ENCODE assay signal across 1 cellular context in the genomic region with DNA sequence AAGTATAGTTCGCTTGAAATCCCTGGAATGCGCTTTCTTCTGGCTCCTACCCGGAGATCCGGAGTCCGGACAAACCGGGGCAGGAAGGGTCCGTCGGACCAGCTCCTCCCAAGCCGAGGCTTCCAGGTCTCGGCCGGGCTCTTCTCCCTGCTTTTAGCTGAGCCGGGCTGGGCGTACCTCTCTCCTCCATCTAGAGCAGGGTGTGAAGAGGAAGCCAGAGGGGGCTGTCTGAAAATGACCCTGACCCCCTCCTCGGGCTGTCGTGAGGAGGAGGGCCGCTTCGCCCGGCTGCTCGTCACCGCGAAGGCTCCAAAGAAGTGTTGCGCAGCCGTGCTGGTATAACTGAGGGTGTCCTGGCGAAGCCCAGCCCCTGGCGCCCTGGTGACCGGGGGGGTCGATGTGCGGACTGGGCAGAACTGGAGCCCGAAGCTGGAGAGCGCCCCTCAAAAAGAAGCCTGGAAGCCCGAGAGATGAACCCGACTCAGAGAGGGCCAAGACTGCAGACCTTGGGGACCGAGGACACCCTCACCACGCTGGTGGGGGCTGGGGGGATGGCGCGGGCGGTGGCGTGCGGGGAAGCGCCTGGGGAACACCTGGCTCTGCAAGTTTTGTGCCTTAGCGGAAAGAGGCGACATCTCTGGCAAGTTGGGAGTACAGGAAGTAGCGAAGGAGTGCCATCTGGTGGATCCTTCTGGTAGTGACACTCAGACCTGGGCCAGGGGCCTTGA.
A peak's percentile ranks its signal among the peaks of the same experiment; 100 is the strongest.
TF ChIP-seq lines count a peak whose summit lies in the region.

No MANE protein-coding gene starts in this region.

TF ChIP-seq in Ishikawa, 13 proteins besides CTCF, POLR2A, EP300 and RAD21 (continued from another document):
- TF ChIP-seq, protein P1, sequence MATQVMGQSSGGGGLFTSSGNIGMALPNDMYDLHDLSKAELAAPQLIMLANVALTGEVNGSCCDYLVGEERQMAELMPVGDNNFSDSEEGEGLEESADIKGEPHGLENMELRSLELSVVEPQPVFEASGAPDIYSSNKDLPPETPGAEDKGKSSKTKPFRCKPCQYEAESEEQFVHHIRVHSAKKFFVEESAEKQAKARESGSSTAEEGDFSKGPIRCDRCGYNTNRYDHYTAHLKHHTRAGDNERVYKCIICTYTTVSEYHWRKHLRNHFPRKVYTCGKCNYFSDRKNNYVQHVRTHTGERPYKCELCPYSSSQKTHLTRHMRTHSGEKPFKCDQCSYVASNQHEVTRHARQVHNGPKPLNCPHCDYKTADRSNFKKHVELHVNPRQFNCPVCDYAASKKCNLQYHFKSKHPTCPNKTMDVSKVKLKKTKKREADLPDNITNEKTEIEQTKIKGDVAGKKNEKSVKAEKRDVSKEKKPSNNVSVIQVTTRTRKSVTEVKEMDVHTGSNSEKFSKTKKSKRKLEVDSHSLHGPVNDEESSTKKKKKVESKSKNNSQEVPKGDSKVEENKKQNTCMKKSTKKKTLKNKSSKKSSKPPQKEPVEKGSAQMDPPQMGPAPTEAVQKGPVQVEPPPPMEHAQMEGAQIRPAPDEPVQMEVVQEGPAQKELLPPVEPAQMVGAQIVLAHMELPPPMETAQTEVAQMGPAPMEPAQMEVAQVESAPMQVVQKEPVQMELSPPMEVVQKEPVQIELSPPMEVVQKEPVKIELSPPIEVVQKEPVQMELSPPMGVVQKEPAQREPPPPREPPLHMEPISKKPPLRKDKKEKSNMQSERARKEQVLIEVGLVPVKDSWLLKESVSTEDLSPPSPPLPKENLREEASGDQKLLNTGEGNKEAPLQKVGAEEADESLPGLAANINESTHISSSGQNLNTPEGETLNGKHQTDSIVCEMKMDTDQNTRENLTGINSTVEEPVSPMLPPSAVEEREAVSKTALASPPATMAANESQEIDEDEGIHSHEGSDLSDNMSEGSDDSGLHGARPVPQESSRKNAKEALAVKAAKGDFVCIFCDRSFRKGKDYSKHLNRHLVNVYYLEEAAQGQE (IDR thresholded peaks at IDR 0.05; ENCODE audit: low read depth) = no peak
- TF ChIP-seq TAF1 (IDR thresholded peaks at IDR 0.05; ENCODE audit: low read depth) (peak; percentile 60; the same call in 1 of the 2 replicates), TEAD4 (IDR thresholded peaks at IDR 0.05) (peak; percentile 62), ZBTB7A (IDR thresholded peaks at IDR 0.05; ENCODE audit: low read depth) (peak; percentile 96), CEBPB (IDR thresholded peaks at IDR 0.05) (no peak), FOXM1 (IDR thresholded peaks at IDR 0.05; ENCODE audit: borderline replicate concordance, low read depth) (no peak)
